1 cellular context compared by ENCODE assay signal in the genomic region with DNA sequence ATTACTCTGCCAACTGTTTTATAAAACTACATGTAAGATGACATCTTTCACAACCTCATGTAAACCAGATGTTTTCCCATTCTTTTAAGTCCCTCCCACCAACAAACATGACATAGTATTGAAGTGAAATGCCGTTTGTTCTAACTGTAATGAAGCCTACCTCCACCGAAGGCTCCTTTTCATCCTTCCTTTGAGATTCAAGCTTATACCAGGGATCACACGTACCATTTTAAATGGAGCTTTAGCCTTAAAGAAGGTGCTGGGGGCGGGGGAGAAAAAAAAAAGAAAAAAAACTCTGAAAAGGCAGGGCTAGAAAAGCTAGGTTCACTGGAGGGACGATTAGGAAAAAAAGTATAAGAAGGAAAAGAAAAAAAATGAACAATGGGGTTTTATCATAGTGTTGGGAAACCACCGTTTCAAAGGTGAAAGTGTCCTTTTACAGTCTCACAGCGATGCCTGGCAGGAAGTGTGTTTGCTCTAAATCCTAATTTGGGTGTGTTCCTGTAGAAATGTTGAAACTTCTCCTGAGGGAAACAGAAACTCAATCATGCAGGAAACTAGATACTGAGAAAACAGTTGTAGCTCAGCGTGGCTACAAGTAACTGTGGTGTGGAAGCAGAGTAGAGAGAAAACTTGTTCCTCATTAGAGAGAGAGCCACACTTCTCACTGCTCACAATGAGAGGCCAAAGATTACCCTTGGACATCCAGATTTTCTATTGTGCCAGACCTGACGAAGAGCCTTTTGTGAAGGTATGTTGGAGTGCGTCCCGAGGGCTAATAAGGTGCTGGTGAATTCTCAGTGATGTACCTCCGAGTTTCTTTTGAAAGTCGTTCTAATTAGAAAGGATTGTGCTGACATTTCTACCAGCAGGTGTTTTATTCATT.
TF ChIP-seq lines count a peak whose summit lies in the region.

No MANE protein-coding gene starts in this region.

TF ChIP-seq in GM12878, 131 proteins besides CTCF, POLR2A, EP300 and RAD21 (continued from another document and continues in another):
- TF ChIP-seq CEBPZ (IDR thresholded peaks at IDR 0.05; ENCODE audit: low read depth, low read length): no peak
- TF ChIP-seq JUNB (IDR thresholded peaks at IDR 0.05): no peak; the same call in 1 of the 2 replicates
- TF ChIP-seq IKZF1 (conservative IDR thresholded peaks at IDR 0.05): peak; percentile 79
- TF ChIP-seq, protein P1, sequence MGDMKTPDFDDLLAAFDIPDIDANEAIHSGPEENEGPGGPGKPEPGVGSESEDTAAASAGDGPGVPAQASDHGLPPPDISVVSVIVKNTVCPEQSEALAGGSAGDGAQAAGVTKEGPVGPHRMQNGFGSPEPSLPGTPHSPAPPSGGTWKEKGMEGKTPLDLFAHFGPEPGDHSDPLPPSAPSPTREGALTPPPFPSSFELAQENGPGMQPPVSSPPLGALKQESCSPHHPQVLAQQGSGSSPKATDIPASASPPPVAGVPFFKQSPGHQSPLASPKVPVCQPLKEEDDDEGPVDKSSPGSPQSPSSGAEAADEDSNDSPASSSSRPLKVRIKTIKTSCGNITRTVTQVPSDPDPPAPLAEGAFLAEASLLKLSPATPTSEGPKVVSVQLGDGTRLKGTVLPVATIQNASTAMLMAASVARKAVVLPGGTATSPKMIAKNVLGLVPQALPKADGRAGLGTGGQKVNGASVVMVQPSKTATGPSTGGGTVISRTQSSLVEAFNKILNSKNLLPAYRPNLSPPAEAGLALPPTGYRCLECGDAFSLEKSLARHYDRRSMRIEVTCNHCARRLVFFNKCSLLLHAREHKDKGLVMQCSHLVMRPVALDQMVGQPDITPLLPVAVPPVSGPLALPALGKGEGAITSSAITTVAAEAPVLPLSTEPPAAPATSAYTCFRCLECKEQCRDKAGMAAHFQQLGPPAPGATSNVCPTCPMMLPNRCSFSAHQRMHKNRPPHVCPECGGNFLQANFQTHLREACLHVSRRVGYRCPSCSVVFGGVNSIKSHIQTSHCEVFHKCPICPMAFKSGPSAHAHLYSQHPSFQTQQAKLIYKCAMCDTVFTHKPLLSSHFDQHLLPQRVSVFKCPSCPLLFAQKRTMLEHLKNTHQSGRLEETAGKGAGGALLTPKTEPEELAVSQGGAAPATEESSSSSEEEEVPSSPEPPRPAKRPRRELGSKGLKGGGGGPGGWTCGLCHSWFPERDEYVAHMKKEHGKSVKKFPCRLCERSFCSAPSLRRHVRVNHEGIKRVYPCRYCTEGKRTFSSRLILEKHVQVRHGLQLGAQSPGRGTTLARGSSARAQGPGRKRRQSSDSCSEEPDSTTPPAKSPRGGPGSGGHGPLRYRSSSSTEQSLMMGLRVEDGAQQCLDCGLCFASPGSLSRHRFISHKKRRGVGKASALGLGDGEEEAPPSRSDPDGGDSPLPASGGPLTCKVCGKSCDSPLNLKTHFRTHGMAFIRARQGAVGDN (IDR thresholded peaks at IDR 0.05): no peak; the same call in 1 of the 2 replicates
- TF ChIP-seq MXI1 (IDR thresholded peaks at IDR 0.05; ENCODE audit: low read depth, low read length): peak; percentile 66
- TF ChIP-seq CBFB (IDR thresholded peaks at IDR 0.05; ENCODE audit: low read depth): peak; percentile 61; the same call in 1 of the 2 replicates
- TF ChIP-seq TAF1 (IDR thresholded peaks at IDR 0.05; ENCODE audit: borderline replicate concordance, low read depth, low read length): peak; percentile 78; the same call in 1 of the 2 replicates
- TF ChIP-seq PML (IDR thresholded peaks at IDR 0.05; ENCODE audit: low read length): peak; percentile 92
- peak; percentile 24 for TF ChIP-seq CUX1 (IDR thresholded peaks at IDR 0.05; ENCODE audit: insufficient replicate concordance, low read depth, low read length)
- TF ChIP-seq FOS (IDR thresholded peaks at IDR 0.05; ENCODE audit: borderline replicate concordance, extremely low read depth, insufficient read length): no peak
- TF ChIP-seq PAX5 (IDR thresholded peaks at IDR 0.05; ENCODE audit: borderline replicate concordance, low read depth, low read length): peak; percentile 54; the same call in 1 of the 2 replicates
- peak; percentile 51 for TF ChIP-seq ATF7 (IDR thresholded peaks at IDR 0.05; ENCODE audit: low read depth)
- no peak for TF ChIP-seq NR2C2 (IDR thresholded peaks at IDR 0.05; ENCODE audit: borderline replicate concordance, control insufficient read depth, insufficient read length, low read depth)
- peak; percentile 67; the same call in 1 of the 2 replicates for TF ChIP-seq FOXM1 (IDR thresholded peaks at IDR 0.05; ENCODE audit: low read depth, low read length)
- TF ChIP-seq RB1 (IDR thresholded peaks at IDR 0.05; ENCODE audit: borderline replicate concordance): no peak
- no peak for TF ChIP-seq ATF3 (IDR thresholded peaks at IDR 0.05; ENCODE audit: borderline replicate concordance, extremely low read depth, low read depth, low read length)
- TF ChIP-seq ZSCAN29 (IDR thresholded peaks at IDR 0.05): no peak
- TF ChIP-seq NBN (IDR thresholded peaks at IDR 0.05): peak; percentile 82
- no peak for TF ChIP-seq E4F1 (IDR thresholded peaks at IDR 0.05; ENCODE audit: borderline replicate concordance, partially characterized antibody)
- TF ChIP-seq HDGF (IDR thresholded peaks at IDR 0.05): no peak
- TF ChIP-seq JUND (IDR thresholded peaks at IDR 0.05; ENCODE audit: low read depth, low read length): no peak
- no peak for TF ChIP-seq WRNIP1 (IDR thresholded peaks at IDR 0.05; ENCODE audit: borderline replicate concordance, low read depth, low read length)
- TF ChIP-seq, protein P2, sequence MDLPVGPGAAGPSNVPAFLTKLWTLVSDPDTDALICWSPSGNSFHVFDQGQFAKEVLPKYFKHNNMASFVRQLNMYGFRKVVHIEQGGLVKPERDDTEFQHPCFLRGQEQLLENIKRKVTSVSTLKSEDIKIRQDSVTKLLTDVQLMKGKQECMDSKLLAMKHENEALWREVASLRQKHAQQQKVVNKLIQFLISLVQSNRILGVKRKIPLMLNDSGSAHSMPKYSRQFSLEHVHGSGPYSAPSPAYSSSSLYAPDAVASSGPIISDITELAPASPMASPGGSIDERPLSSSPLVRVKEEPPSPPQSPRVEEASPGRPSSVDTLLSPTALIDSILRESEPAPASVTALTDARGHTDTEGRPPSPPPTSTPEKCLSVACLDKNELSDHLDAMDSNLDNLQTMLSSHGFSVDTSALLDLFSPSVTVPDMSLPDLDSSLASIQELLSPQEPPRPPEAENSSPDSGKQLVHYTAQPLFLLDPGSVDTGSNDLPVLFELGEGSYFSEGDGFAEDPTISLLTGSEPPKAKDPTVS (IDR thresholded peaks at IDR 0.05; ENCODE audit: low read depth, low read length): no peak
- no peak for TF ChIP-seq NR2C1 (IDR thresholded peaks at IDR 0.05)
- no peak for TF ChIP-seq SIX5 (IDR thresholded peaks at IDR 0.05; ENCODE audit: low read depth, low read length, severe bottlenecking)
- TF ChIP-seq BMI1 (IDR thresholded peaks at IDR 0.05; ENCODE audit: borderline replicate concordance): no peak
- no peak for TF ChIP-seq PAX8 (IDR thresholded peaks at IDR 0.05)
- TF ChIP-seq USF2 (IDR thresholded peaks at IDR 0.05; ENCODE audit: borderline replicate concordance, low read depth, low read length): no peak
- TF ChIP-seq SUPT20H (IDR thresholded peaks at IDR 0.05; ENCODE audit: borderline replicate concordance, control insufficient read depth, low read depth, low read length): no peak
- 0 out of 2 replicates have a peak, but pooled peaks have one; percentile 6 for TF ChIP-seq MEF2A (IDR thresholded peaks at IDR 0.05; ENCODE audit: insufficient read depth, low read depth, low read length)
- no peak for TF ChIP-seq CBX3 (IDR thresholded peaks at IDR 0.05; ENCODE audit: borderline replicate concordance, low read depth)
- TF ChIP-seq, protein P3, sequence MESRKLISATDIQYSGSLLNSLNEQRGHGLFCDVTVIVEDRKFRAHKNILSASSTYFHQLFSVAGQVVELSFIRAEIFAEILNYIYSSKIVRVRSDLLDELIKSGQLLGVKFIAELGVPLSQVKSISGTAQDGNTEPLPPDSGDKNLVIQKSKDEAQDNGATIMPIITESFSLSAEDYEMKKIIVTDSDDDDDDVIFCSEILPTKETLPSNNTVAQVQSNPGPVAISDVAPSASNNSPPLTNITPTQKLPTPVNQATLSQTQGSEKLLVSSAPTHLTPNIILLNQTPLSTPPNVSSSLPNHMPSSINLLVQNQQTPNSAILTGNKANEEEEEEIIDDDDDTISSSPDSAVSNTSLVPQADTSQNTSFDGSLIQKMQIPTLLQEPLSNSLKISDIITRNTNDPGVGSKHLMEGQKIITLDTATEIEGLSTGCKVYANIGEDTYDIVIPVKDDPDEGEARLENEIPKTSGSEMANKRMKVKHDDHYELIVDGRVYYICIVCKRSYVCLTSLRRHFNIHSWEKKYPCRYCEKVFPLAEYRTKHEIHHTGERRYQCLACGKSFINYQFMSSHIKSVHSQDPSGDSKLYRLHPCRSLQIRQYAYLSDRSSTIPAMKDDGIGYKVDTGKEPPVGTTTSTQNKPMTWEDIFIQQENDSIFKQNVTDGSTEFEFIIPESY (IDR thresholded peaks at IDR 0.05): no peak
- peak; percentile 30; the same call in 1 of the 2 replicates for TF ChIP-seq GATAD2B (conservative IDR thresholded peaks at IDR 0.05; ENCODE audit: low read depth)
